ENCODE assay signal across 32 cellular contexts in genomic region chr4:24637173-24637572, GRCh38.
"Had no signal": no experiment of that assay in that cellular context is flagged by ENCODE, and none has a peak within 500 bp of the region (broad histone marks: within the 10 kb centered on the region; RNA-seq: fewer than 3 reads in every experiment).

No MANE protein-coding gene starts in this region.

- H3K36me3 ChIP-seq: adrenal gland, brain microvascular endothelial cell, breast epithelium had no signal

- H3K27me3 ChIP-seq: adrenal gland, body of pancreas, brain microvascular endothelial cell, breast epithelium had no signal

- H3K9me3 ChIP-seq: adrenal gland, body of pancreas, breast epithelium had no signal

- DNase-seq: activated B cell treated with CpG ODN at 0.5 μM for 24 hours; activated CD4-positive, alpha-beta memory T cell treated with anti-CD3 and anti-CD28 coated beads for 36 hours; activated CD4-positive, alpha-beta T cell treated with anti-CD3 and anti-CD28 coated beads for 4 hours; activated CD4-positive, alpha-beta T cell treated with anti-CD3 and anti-CD28 coated beads, Interleukin-2, amount 10 ng/mL, durations not matched to agents 24 days and 14 days; activated CD4-positive, alpha-beta T cell treated with anti-CD3 and anti-CD28 coated beads, Interleukin-2, amount 50 U/mL, for 1 hour; activated CD4-positive, alpha-beta T cell treated with anti-CD3 and anti-CD28 coated beads, Interleukin-2, amount 50 U/mL, for 4 hours; activated CD4-positive, CD25-positive, alpha-beta regulatory T cell treated with anti-CD3 and anti-CD28 coated beads, Interleukin-2, amount 50 U/mL, for 72 hours; activated CD8-positive, alpha-beta memory T cell treated with anti-CD3 and anti-CD28 coated beads, Interleukin-2, amount 50 U/mL, for 4 hours; activated CD8-positive, alpha-beta T cell treated with anti-CD3 and anti-CD28 coated beads for 36 hours; activated effector memory CD4-positive, alpha-beta T cell treated with anti-CD3 and anti-CD28 coated beads, Interleukin-2, amount 50 U/mL, for 16 hours; activated gamma-delta T cell treated with Interleukin-2 at 50 U/mL for 16 hours; activated naive CD4-positive, alpha-beta T cell; activated naive CD4-positive, alpha-beta T cell treated with anti-CD3 and anti-CD28 coated beads for 36 hours; activated naive CD4-positive, alpha-beta T cell treated with anti-CD3 and anti-CD28 coated beads, Interleukin-2, amount 50 U/mL, for 16 hours; activated naive CD8-positive, alpha-beta T cell treated with anti-CD3 and anti-CD28 coated beads for 36 hours; activated T-cell treated with anti-CD3 and anti-CD28 coated beads for 4 hours; activated T-cell treated with anti-CD3 and anti-CD28 coated beads, Interleukin-2, amount 50 U/mL, for 1 hour; activated T-cell treated with anti-CD3 and anti-CD28 coated beads, Interleukin-2, amount 50 U/mL, for 4 hours; activated T-cell treated with anti-CD3 and anti-CD28 coated beads, Interleukin-2, amount 50 U/mL, for 72 hours; adrenal gland; amniotic stem cell; aorta; body of pancreas; brain microvascular endothelial cell; central memory CD4-positive, alpha-beta T cell; T-helper 1 cell; T-helper 2 cell; T-helper 9 cell had no signal

- H3K4me1 ChIP-seq: adrenal gland, body of pancreas, breast epithelium had no signal

- H3K4me3 ChIP-seq: adrenal gland, body of pancreas, breast epithelium had no signal

- ATAC-seq: activated CD8-positive, alpha-beta T cell treated with anti-CD3 and anti-CD28 coated beads for 36 hours; activated naive CD4-positive, alpha-beta T cell treated with anti-CD3 and anti-CD28 coated beads, Interleukin-2, amount 50 U/mL, for 72 hours; activated T-cell treated with anti-CD3 and anti-CD28 coated beads, Interleukin-2, amount 50 U/mL, for 4 hours; activated T-cell treated with anti-CD3 and anti-CD28 coated beads, Interleukin-2, amount 50 U/mL, for 72 hours; activated T-helper 17 cell treated with anti-CD3 and anti-CD28 coated beads, Interleukin-2, amount 50 U/mL, for 72 hours; body of pancreas had no signal

- H3K27ac ChIP-seq: adrenal gland, body of pancreas, brain microvascular endothelial cell, breast epithelium, VCaP had no signal
